In genomic region chr11:26219506-26220117, GRCh38 we compare ENCODE assay signal across 1 cellular context.
TF ChIP-seq lines count a peak whose summit lies in the region.

No MANE protein-coding gene starts in this region.

TF ChIP-seq in HepG2, 621 proteins besides CTCF, POLR2A, EP300 and RAD21 (continued from another document):
- TF ChIP-seq TAF15 (IDR thresholded peaks at IDR 0.05; ENCODE audit: low read depth, low read length, poor library complexity, severe bottlenecking) (no peak), ZNF3 (CRISPR knock-in tag; IDR thresholded peaks at IDR 0.05) (no peak), CSRNP1 (CRISPR knock-in tag; IDR thresholded peaks at IDR 0.05) (no peak), TP53 (CRISPR knock-in tag; conservative IDR thresholded peaks at IDR 0.05) (no peak), ISL2 (CRISPR knock-in tag; IDR thresholded peaks at IDR 0.05) (no peak), KLF11 (CRISPR knock-in tag; IDR thresholded peaks at IDR 0.05) (no peak), POGK (CRISPR knock-in tag; conservative IDR thresholded peaks at IDR 0.05) (no peak), ZBTB10 (CRISPR knock-in tag; IDR thresholded peaks at IDR 0.05; ENCODE audit: borderline replicate concordance) (no peak), MYC (CRISPR knock-in tag; IDR thresholded peaks at IDR 0.05; ENCODE audit: borderline replicate concordance) (no peak), NFAT5 (CRISPR knock-in tag; IDR thresholded peaks at IDR 0.05) (no peak), ZNF121 (CRISPR knock-in tag; IDR thresholded peaks at IDR 0.05) (no peak), HNRNPL (IDR thresholded peaks at IDR 0.05; ENCODE audit: low read depth, low read length) (no peak), TIGD3 (CRISPR knock-in tag; IDR thresholded peaks at IDR 0.05; ENCODE audit: borderline replicate concordance) (no peak)
